Comparison of ENCODE assay signal across 16 cellular contexts in genomic region chr5:132023258-132024116, GRCh38. TPM values are rescaled to one million over a fixed set of nuclear protein-coding genes. Genes with fewer than 3 reads are reported as not detected.
"Had no signal": no experiment of that assay in that cellular context is flagged by ENCODE, and none has a peak within 500 bp of the region (broad histone marks: within the 10 kb centered on the region; RNA-seq: fewer than 3 reads in every experiment).

No MANE protein-coding gene starts in this region.

- H3K9me3 Mint-ChIP-seq: activated CD4-positive, alpha-beta memory T cell treated with anti-CD3 and anti-CD28 coated beads for 36 hours; naive B cell; type B pancreatic cell had no signal

- H3K27ac Mint-ChIP-seq: activated CD4-positive, alpha-beta memory T cell treated with anti-CD3 and anti-CD28 coated beads for 36 hours; progenitor cell of endocrine pancreas; type B pancreatic cell had no signal

- DNase-seq: activated CD4-positive, CD25-positive, alpha-beta regulatory T cell; activated gamma-delta T cell; erythroblast; naive B cell; small intestine; stimulated activated naive CD4-positive, alpha-beta T cell; SW 1271 had no signal

- H3K4me1 Mint-ChIP-seq: naive B cell had no signal

- H3K4me3 ChIP-seq: dorsolateral prefrontal cortex had no signal

- H3K36me3 Mint-ChIP-seq: activated CD4-positive, alpha-beta memory T cell treated with anti-CD3 and anti-CD28 coated beads for 36 hours; naive B cell; type B pancreatic cell had no signal

- ATAC-seq: right cardiac atrium had no signal

- H3K4me3 Mint-ChIP-seq: activated CD4-positive, alpha-beta memory T cell treated with anti-CD3 and anti-CD28 coated beads for 36 hours; naive B cell; type B pancreatic cell had no signal

- H3K27ac ChIP-seq: dorsolateral prefrontal cortex had no signal

- H3K27me3 ChIP-seq: dorsolateral prefrontal cortex had no signal

RNA-seq across cellular contexts. Expression of gene IL3, which starts 37.0 kb away (rescaled TPM):
- total RNA-seq: aorta, dorsolateral prefrontal cortex, lung microvascular endothelial cell, mononuclear cell, progenitor cell of endocrine pancreas, right cardiac atrium, SK-MEL-5 had no signal
- polyA plus RNA-seq: aorta, right cardiac atrium, small intestine had no signal

RNA-seq across cellular contexts. Expression of gene CSF2, which starts 50.1 kb away (rescaled TPM):
- total RNA-seq: dorsolateral prefrontal cortex, progenitor cell of endocrine pancreas, right cardiac atrium, SK-MEL-5 had no signal
- polyA plus RNA-seq: aorta, right cardiac atrium had no signal
